In genomic region chr1:207822124-207822601, GRCh38 we compare ENCODE assay signal across 8 cellular contexts.
DNase-seq lines count a peak whose midpoint lies in the region; ATAC-seq and TF ChIP-seq lines count a peak whose summit lies in the region.

No MANE protein-coding gene starts in this region.

- TF ChIP-seq CTCF in heart left ventricle (IDR thresholded peaks at IDR 0.05) (no peak), coronary artery (IDR thresholded peaks at IDR 0.05) (no peak), thoracic aorta (IDR thresholded peaks at IDR 0.05) (no peak)

- intact Hi-C loops in heart left ventricle (cut with DNase I) = loop anchor here in 1 of 10 donors (10.0 kb wide), 1 partner anchor 143 kb away; no protein-coding TSS in a partner anchor
- intact Hi-C loops in Right ventricle myocardium inferior (cut with DNase I) = no loop called here

- no peak for ATAC-seq in heart left ventricle
- ATAC-seq in Right ventricle myocardium inferior = no peak
- ATAC-seq in HG03066 (IDR thresholded peaks at IDR 0.05; ENCODE audit: low read depth, unreplicated experiment) = peak; percentile 42
- ATAC-seq in thoracic aorta (ENCODE audit: insufficient number of reproducible peaks, low FRiP score, low read depth) = no peak

- H3K9me3 ChIP-seq in heart left ventricle (no peaks in the 10 kb centered on the region), thoracic aorta (no peaks in the 10 kb centered on the region)

- H3K27ac ChIP-seq in heart left ventricle (peak overlapping the region; percentile 91 to 100 (median 98)), coronary artery (peak overlapping the region; percentile 94 to 98), thoracic aorta (peak overlapping the region; percentile 99)

- H3K36me3 ChIP-seq in heart left ventricle = peaks cover 0 to 41% (median 27%) of the 10 kb centered on the region in 9 donors
- peaks cover 3% of the 10 kb centered on the region for H3K36me3 ChIP-seq in thoracic aorta

- H3K27me3 ChIP-seq in heart left ventricle (no peaks in the 10 kb centered on the region), thoracic aorta (replicated peaks; ENCODE audit: insufficient read depth) (no peaks in the 10 kb centered on the region)

- H3K4me3 ChIP-seq in heart left ventricle = peak overlapping the region; percentile 59 to 92 (median 75)
- peak overlapping the region; percentile 88 for H3K4me3 ChIP-seq in coronary artery
- H3K4me3 ChIP-seq in thoracic aorta = peak overlapping the region; percentile 80

- H3K4me1 ChIP-seq in heart left ventricle (peaks cover 8 to 90% (median 75%) of the 10 kb centered on the region in 12 donors), thoracic aorta (ENCODE audit: control insufficient read depth in 1 of 2, low read depth in 2 of 2) (peaks cover 45 to 61% of the 10 kb centered on the region in 2 donors)

- 46 to 61% (median 50%) methylated on average over 8 of the region's 8 CpGs for WGBS in heart left ventricle, 4 donors

- no peak for TF ChIP-seq POLR2A in heart left ventricle (IDR thresholded peaks at IDR 0.05)

- DNase-seq in heart left ventricle (peak in 2 of 5 donors; percentile 18 to 63), Right ventricle myocardium inferior (ENCODE audit: missing footprints) (no peak), coronary artery (ENCODE audit: low spot score) (peak; percentile 74), thoracic aorta (ENCODE audit: low spot score) (no peak), DMS79 treated with DMSO at 0.1 percent for 48 hours (lab: John Stamatoyannopoulos, UW) (no peak), NCI-H1417 (lab: John Stamatoyannopoulos, UW) (no peak), AG08396 (ENCODE audit: low spot score) (no peak)
